ENCODE assay signal across 8 cellular contexts in the genomic region with DNA sequence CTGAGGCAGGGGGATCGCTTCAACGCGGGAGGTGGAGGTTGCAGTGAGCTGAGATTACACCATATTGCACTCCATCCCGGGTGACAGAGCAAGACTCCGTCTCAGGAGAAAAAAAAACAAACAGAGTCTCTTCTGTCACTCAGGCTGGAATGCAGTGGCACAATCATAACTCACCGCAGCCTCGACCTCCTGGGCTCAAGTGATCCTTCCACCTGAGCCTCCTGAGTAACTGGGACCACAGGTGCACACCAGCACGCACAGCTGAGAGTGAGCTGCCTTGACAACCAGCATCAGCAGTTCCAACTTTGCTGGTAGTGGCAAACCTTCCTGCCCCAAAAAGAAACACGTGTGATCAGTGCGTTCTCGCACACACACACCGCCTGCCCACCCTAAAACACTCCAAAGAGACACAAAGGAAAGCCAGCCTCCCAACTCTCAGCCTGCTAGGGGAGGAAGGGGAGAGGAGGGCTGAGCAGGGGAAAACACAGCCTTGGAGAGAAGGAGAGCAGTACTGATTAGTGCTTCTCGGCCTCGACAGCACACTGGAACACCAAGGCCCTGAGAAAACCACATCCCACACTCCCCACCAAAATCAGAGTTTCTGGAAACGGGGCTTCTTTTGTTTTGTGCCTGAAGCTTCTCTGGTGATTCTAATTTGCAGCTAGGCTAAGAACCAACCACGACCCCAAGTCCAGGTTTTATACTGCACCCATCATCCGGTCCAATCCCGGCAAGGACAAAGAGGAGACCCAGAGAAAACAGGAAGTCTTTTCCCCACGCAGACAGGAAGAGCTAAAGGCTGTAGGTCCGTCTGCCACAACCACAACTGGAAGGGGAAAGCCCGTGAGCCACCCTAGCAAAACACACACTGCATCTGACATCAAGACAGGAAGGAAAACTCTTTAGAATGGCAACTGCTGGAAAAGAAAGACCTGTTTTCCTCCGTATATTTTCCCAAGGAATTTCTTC. TPM values are rescaled to one million over a fixed set of nuclear protein-coding genes. Genes with fewer than 3 reads are reported as not detected.
DNase-seq lines count a peak whose midpoint lies in the region; ATAC-seq and TF ChIP-seq lines count a peak whose summit lies in the region.

No MANE protein-coding gene starts in this region.

- H3K9me3 ChIP-seq in BLaER1 treated with 17β-estradiol and CSF1 and Interleukin-3, amounts not matched to agents 10 nM and 100 nM (replicated peaks in 1 of 11), result peaks cover 0 to 12% (median 0%) of the 10 kb centered on the region in 11 experiments; a peak in 5 of 22 replicates

- peak overlapping the region; percentile 82 to 97 (median 89) for H3K4me2 ChIP-seq in BLaER1 treated with 17β-estradiol and CSF1 and Interleukin-3, amounts not matched to agents 10 nM and 100 nM

- peak overlapping the region; percentile 61 to 85 (median 72) for H3K9ac ChIP-seq in BLaER1 treated with 17β-estradiol and CSF1 and Interleukin-3, amounts not matched to agents 10 nM and 100 nM

- H3K36me3 Mint-ChIP-seq in activated CD8-positive, alpha-beta T cell treated with anti-CD3 and anti-CD28 coated beads, Interleukin-2, amount 10 ng/mL, durations not matched to agents 7 days and 5 days (ENCODE audit: low read depth), result no peaks in the 10 kb centered on the region

- H4K20me1 ChIP-seq in BLaER1 treated with 17β-estradiol and CSF1 and Interleukin-3, amounts not matched to agents 10 nM and 100 nM, result peaks cover 9 to 65% (median 27%) of the 10 kb centered on the region in 11 experiments; a peak in 19 of 22 replicates

- H3K4me1 ChIP-seq in BLaER1 treated with 17β-estradiol and CSF1 and Interleukin-3, amounts not matched to agents 10 nM and 100 nM, result peaks cover 55 to 73% (median 69%) of the 10 kb centered on the region in 10 experiments

- peaks cover 22% of the 10 kb centered on the region for H3K4me1 Mint-ChIP-seq in activated CD8-positive, alpha-beta T cell treated with anti-CD3 and anti-CD28 coated beads, Interleukin-2, amount 10 ng/mL, durations not matched to agents 7 days and 5 days (ENCODE audit: low read depth)

- peak overlapping the region; percentile 68 to 91 (median 83) for H3K27ac ChIP-seq in BLaER1 treated with 17β-estradiol and CSF1 and Interleukin-3, amounts not matched to agents 10 nM and 100 nM

- no peak overlapping the region for H3K27ac Mint-ChIP-seq in activated CD8-positive, alpha-beta T cell treated with anti-CD3 and anti-CD28 coated beads, Interleukin-2, amount 10 ng/mL, durations not matched to agents 7 days and 5 days

- DNase-seq in HT1080 (ENCODE audit: low read depth), result peak; percentile 88
- DNase-seq in activated CD8-positive, alpha-beta T cell treated with anti-CD3 and anti-CD28 coated beads, Interleukin-2, amount 10 ng/mL, durations not matched to agents 7 days and 5 days, result peak; percentile 33
- DNase-seq in fibroblast of pulmonary artery (ENCODE audit: low read depth), result peak; percentile 86
- DNase-seq in pulmonary artery endothelial cell (ENCODE audit: low read depth, low spot score), result peak; percentile 78
- DNase-seq in NCI-H2171 (lab: John Stamatoyannopoulos, UW), result no peak
- no peak for DNase-seq in NCI-H1092 treated with DMSO at 0.1 percent for 48 hours (lab: John Stamatoyannopoulos, UW)
- DNase-seq in midbrain (lab: John Stamatoyannopoulos, UW), result no peak

- H3K9me3 Mint-ChIP-seq in activated CD8-positive, alpha-beta T cell treated with anti-CD3 and anti-CD28 coated beads, Interleukin-2, amount 10 ng/mL, durations not matched to agents 7 days and 5 days (ENCODE audit: insufficient read depth), result no peaks in the 10 kb centered on the region

- CTCF ChIA-PET in activated CD8-positive, alpha-beta T cell treated with anti-CD3 and anti-CD28 coated beads, Interleukin-2, amount 10 ng/mL, durations not matched to agents 7 days and 5 days (lab: Charles Lee), result interaction anchor here (1.2 to 1.6 kb wide), 2 partner anchors 172 to 306 kb away, joined by 3 to 5 read pairs; no protein-coding TSS in a partner anchor

- POLR2A ChIA-PET in activated CD8-positive, alpha-beta T cell treated with anti-CD3 and anti-CD28 coated beads, Interleukin-2, amount 10 ng/mL, durations not matched to agents 7 days and 5 days (lab: Charles Lee), result interaction anchor here (0.7 kb wide), 1 partner anchor 28 kb away, joined by 4 read pairs; no protein-coding TSS in a partner anchor

- peaks cover 9% of the 10 kb centered on the region for H3K27me3 Mint-ChIP-seq in activated CD8-positive, alpha-beta T cell treated with anti-CD3 and anti-CD28 coated beads, Interleukin-2, amount 10 ng/mL, durations not matched to agents 7 days and 5 days (ENCODE audit: low read depth)

- peak overlapping the region; percentile 10 to 56 (median 36); a peak in 15 of 20 replicates for H3K4me3 ChIP-seq in BLaER1 treated with 17β-estradiol and CSF1 and Interleukin-3, amounts not matched to agents 10 nM and 100 nM
- peak overlapping the region; percentile 4 for H3K4me3 ChIP-seq in fibroblast of pulmonary artery (replicated peaks; ENCODE audit: low read depth, low read length)

- peaks cover 0 to 29% (median 0%) of the 10 kb centered on the region in 11 experiments; a peak in 4 of 22 replicates for H3K27me3 ChIP-seq in BLaER1 treated with 17β-estradiol and CSF1 and Interleukin-3, amounts not matched to agents 10 nM and 100 nM

- H3K36me3 ChIP-seq in BLaER1 treated with 17β-estradiol and CSF1 and Interleukin-3, amounts not matched to agents 10 nM and 100 nM, result peaks cover under 1 to 21% (median 9%) of the 10 kb centered on the region in 11 experiments; a peak in 17 of 22 replicates

- peak; percentile 50 for ATAC-seq in activated CD8-positive, alpha-beta T cell treated with anti-CD3 and anti-CD28 coated beads, Interleukin-2, amount 10 ng/mL, durations not matched to agents 7 days and 5 days

- H3K4me3 Mint-ChIP-seq in activated CD8-positive, alpha-beta T cell treated with anti-CD3 and anti-CD28 coated beads, Interleukin-2, amount 10 ng/mL, durations not matched to agents 7 days and 5 days, result peak overlapping the region; percentile 36

- TF ChIP-seq CTCF in fibroblast of pulmonary artery (IDR thresholded peaks at IDR 0.05; ENCODE audit: low read length, missing control alignments), result no peak

RNA-seq across cellular contexts. Expression of a gene that starts 28.8 kb away (rescaled TPM):
- 3.6 and 4.9 TPM in 2 replicates for total RNA-seq in HT1080 (2014; rRNA removed; shearing (Covaris generic))
- 6.2 and 8.1 TPM in 2 replicates for polyA plus RNA-seq in HT1080 (2015; cell fraction: cytosol; rRNA removed)
- 11.3 and 14.5 TPM in 2 replicates for polyA plus RNA-seq in HT1080 (2015; cell fraction: nucleus; rRNA removed)
- total RNA-seq in activated CD8-positive, alpha-beta T cell treated with anti-CD3 and anti-CD28 coated beads, Interleukin-2, amount 10 ng/mL, durations not matched to agents 7 days and 5 days, result 1 to 10 TPM; 2.6 to 2.7 TPM
- 6.4 and 9.2 TPM in 2 replicates for total RNA-seq in pulmonary artery endothelial cell

Comparison
In these comparisons a context has a peak if more than half of its experiments do, and no peak if none do; other contexts are left out.
1. DNase-seq: peak in HT1080 (single experiment), activated CD8-positive, alpha-beta T cell treated with anti-CD3 and anti-CD28 coated beads, Interleukin-2, amount 10 ng/mL, durations not matched to agents 7 days and 5 days (single experiment), fibroblast of pulmonary artery (single experiment) and pulmonary artery endothelial cell (single experiment); none in NCI-H2171 (single experiment), NCI-H1092 treated with DMSO at 0.1 percent for 48 hours (single experiment) and midbrain (single experiment).